ENCODE assay signal across 20 cellular contexts in the genomic region with DNA sequence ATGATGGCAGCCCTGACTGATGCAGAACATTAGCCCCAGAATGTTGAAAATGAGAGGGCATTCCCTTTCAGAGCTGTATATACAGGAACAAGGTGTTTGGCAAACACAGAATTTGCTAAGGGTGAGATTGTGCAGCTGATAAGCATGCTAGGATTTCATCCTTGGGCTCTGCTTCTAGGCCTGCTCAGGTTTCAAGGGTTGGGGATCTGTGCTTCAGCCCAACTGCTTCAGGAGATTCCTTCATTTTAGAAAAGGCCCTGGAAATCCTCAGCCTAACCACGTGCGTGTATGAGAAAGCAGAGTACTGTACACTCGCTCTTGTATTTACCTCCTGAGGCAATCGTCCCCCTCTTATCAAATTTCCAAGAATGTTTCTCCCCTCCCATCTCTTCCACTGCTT.
DNase-seq lines count a peak whose midpoint lies in the region; ATAC-seq and TF ChIP-seq lines count a peak whose summit lies in the region.
"Had no signal": no experiment of that assay in that cellular context is flagged by ENCODE, and none has a peak within 500 bp of the region (broad histone marks: within the 10 kb centered on the region; RNA-seq: fewer than 3 reads in every experiment).

No MANE protein-coding gene starts in this region.

- H3K4me3 ChIP-seq in Caco-2 (ENCODE audit: low read depth, low read length) (no peak overlapping the region), endodermal cell (ENCODE audit: low read length) (peak overlapping the region; percentile 41), spleen (no peak overlapping the region)
- H3K4me3 ChIP-seq: esophagus squamous epithelium, left ventricle myocardium inferior had no signal

- H3K27ac ChIP-seq in endodermal cell (ENCODE audit: low read depth, low read length) = no peak overlapping the region
- H3K27ac ChIP-seq in spleen = no peak overlapping the region
- H3K27ac ChIP-seq: esophagus squamous epithelium, left ventricle myocardium inferior had no signal

- TF ChIP-seq CTCF in Caco-2 (IDR thresholded peaks at IDR 0.05; ENCODE audit: insufficient read depth in 1 of 2, low read depth in 1 of 2, low read length in 1 of 2, severe bottlenecking in 1 of 2, unreplicated experiment in 1 of 2) (no peak), endodermal cell (conservative IDR thresholded peaks at IDR 0.05) (no peak), neural crest cell (conservative IDR thresholded peaks at IDR 0.05) (no peak), spleen (IDR thresholded peaks at IDR 0.05 in 8 of 11, conservative IDR thresholded peaks at IDR 0.05 in 3 of 11) (no peak)

- H3K9ac ChIP-seq in endodermal cell (ENCODE audit: extremely low read depth, low read length, poor library complexity, severe bottlenecking) = no peak overlapping the region

- no peaks in the 10 kb centered on the region for H3K9me3 Mint-ChIP-seq in Caco-2 (ENCODE audit: unreplicated experiment)
- no peaks in the 10 kb centered on the region for H3K9me3 Mint-ChIP-seq in endodermal cell
- peaks cover 6% of the 10 kb centered on the region for H3K9me3 Mint-ChIP-seq in neural crest cell
- peaks cover 3% of the 10 kb centered on the region for H3K9me3 Mint-ChIP-seq in stimulated activated effector memory CD8-positive, alpha-beta T cell treated with anti-CD3 and anti-CD28 coated beads, Interleukin-12 subunit alpha, Interleukin-12 subunit beta, amount 100 ng/mL, for 72 hours
- H3K9me3 Mint-ChIP-seq: activated naive CD4-positive, alpha-beta T cell treated with anti-CD3 and anti-CD28 coated beads, Interleukin-2, amount 50 U/mL, for 72 hours had no signal

- H3K27me3 Mint-ChIP-seq in Caco-2 (ENCODE audit: insufficient read depth, unreplicated experiment) (no peaks in the 10 kb centered on the region), endodermal cell (ENCODE audit: insufficient read depth) (peaks cover under 1% of the 10 kb centered on the region), neural crest cell (ENCODE audit: low read depth) (no peaks in the 10 kb centered on the region)

- peak; percentile 63 to 75 for DNase-seq in Caco-2
- peak; percentile 37 to 58 for DNase-seq in NCI-H187 (lab: John Stamatoyannopoulos, UW)
- DNase-seq in endodermal cell = peak; percentile 66
- no peak for DNase-seq in neural crest cell (ENCODE audit: low read depth, low spot score)
- no peak for DNase-seq in RPMI8226
- no peak for DNase-seq in spleen
- DNase-seq in stimulated activated effector memory CD8-positive, alpha-beta T cell treated with anti-CD3 and anti-CD28 coated beads, Interleukin-12 subunit alpha, Interleukin-12 subunit beta, amount 100 ng/mL, for 72 hours (ENCODE audit: low spot score in 2 of 2) = no peak
- DNase-seq: activated CD4-positive, alpha-beta T cell treated with anti-CD3 and anti-CD28 coated beads for 4 hours; C1 segment of cervical spinal cord; DMS153; effector memory CD4-positive, alpha-beta T cell; esophagus squamous epithelium; GF-D8; KBM-7; left ventricle myocardium inferior; MV-4-11; NCI-H1930 had no signal

- no peak for TF ChIP-seq POLR2A in spleen (IDR thresholded peaks at IDR 0.05)

- H3K9me3 ChIP-seq in Caco-2 = no peaks in the 10 kb centered on the region
- H3K9me3 ChIP-seq in endodermal cell (ENCODE audit: control insufficient read depth, low read length) = no peaks in the 10 kb centered on the region
- H3K9me3 ChIP-seq in spleen = no peaks in the 10 kb centered on the region
- H3K9me3 ChIP-seq: esophagus squamous epithelium, left ventricle myocardium inferior had no signal

- H3K4me3 Mint-ChIP-seq in Caco-2 (ENCODE audit: unreplicated experiment) (peak overlapping the region; percentile 41), endodermal cell (no peak overlapping the region), neural crest cell (no peak overlapping the region)
- H3K4me3 Mint-ChIP-seq in stimulated activated effector memory CD8-positive, alpha-beta T cell treated with anti-CD3 and anti-CD28 coated beads, Interleukin-12 subunit alpha, Interleukin-12 subunit beta, amount 100 ng/mL, for 72 hours = no peak overlapping the region

- peaks cover 23% of the 10 kb centered on the region for H3K4me1 Mint-ChIP-seq in Caco-2 (ENCODE audit: low read depth, unreplicated experiment)
- peaks cover 22% of the 10 kb centered on the region for H3K4me1 Mint-ChIP-seq in endodermal cell
- peaks cover 26% of the 10 kb centered on the region for H3K4me1 Mint-ChIP-seq in neural crest cell
- H3K4me1 Mint-ChIP-seq in stimulated activated effector memory CD8-positive, alpha-beta T cell treated with anti-CD3 and anti-CD28 coated beads, Interleukin-12 subunit alpha, Interleukin-12 subunit beta, amount 100 ng/mL, for 72 hours = no peaks in the 10 kb centered on the region

- no peaks in the 10 kb centered on the region for H3K27me3 ChIP-seq in Caco-2 (replicated peaks; ENCODE audit: control insufficient read depth, insufficient read depth, low read length)
- no peaks in the 10 kb centered on the region for H3K27me3 ChIP-seq in endodermal cell (ENCODE audit: control insufficient read depth, insufficient read depth, low read length, poor library complexity, severe bottlenecking)
- H3K27me3 ChIP-seq in spleen (replicated peaks in 1 of 7) = no peaks in the 10 kb centered on the region
- H3K27me3 ChIP-seq: esophagus squamous epithelium had no signal

- BruUV-seq in Caco-2 (replicated peaks; lab: Mats Ljungman, UMichigan) = no TSS peak

- WGBS in endodermal cell (ENCODE audit: insufficient coverage in 1 of 2, insufficient read length in 1 of 2), 2 experiments = 33 to 44% methylated on average over 4 of the region's 4 CpGs
- WGBS in spleen, 5 donors = 63 to 76% (median 71%) methylated on average over 4 of the region's 4 CpGs

- H3K36me3 Mint-ChIP-seq in Caco-2 (ENCODE audit: insufficient read depth, unreplicated experiment) = no peaks in the 10 kb centered on the region
- no peaks in the 10 kb centered on the region for H3K36me3 Mint-ChIP-seq in endodermal cell (ENCODE audit: low read depth)
- H3K36me3 Mint-ChIP-seq in neural crest cell (ENCODE audit: low read depth) = no peaks in the 10 kb centered on the region
- H3K36me3 Mint-ChIP-seq in stimulated activated effector memory CD8-positive, alpha-beta T cell treated with anti-CD3 and anti-CD28 coated beads, Interleukin-12 subunit alpha, Interleukin-12 subunit beta, amount 100 ng/mL, for 72 hours = no peaks in the 10 kb centered on the region
- H3K36me3 Mint-ChIP-seq: activated naive CD4-positive, alpha-beta T cell treated with anti-CD3 and anti-CD28 coated beads, Interleukin-2, amount 50 U/mL, for 72 hours had no signal

- intact Hi-C loops in Caco-2 (cut with micrococcal nuclease; ENCODE audit: unreplicated experiment) (loop anchor here (1.0 to 5.0 kb wide), 4 partner anchors 56 to 292 kb away; partner anchors contain the start of gene ARGLU1), spleen (cut with DNase I; ENCODE audit: low total_unique reads) (no loop called here)

- ATAC-seq in HG02798 (IDR thresholded peaks at IDR 0.05; ENCODE audit: poor library complexity, unreplicated experiment) = no peak
- ATAC-seq in stimulated activated effector memory CD8-positive, alpha-beta T cell treated with anti-CD3 and anti-CD28 coated beads, Interleukin-12 subunit alpha, Interleukin-12 subunit beta, amount 100 ng/mL, for 72 hours = no peak
- ATAC-seq: activated naive CD4-positive, alpha-beta T cell treated with anti-CD3 and anti-CD28 coated beads, Interleukin-2, amount 50 U/mL, for 72 hours; Right ventricle myocardium inferior had no signal

- H3K36me3 ChIP-seq in Caco-2 (ENCODE audit: control insufficient read depth, insufficient read depth, low read length) = no peaks in the 10 kb centered on the region; the same call in 1 of the 2 replicates
- H3K36me3 ChIP-seq in endodermal cell (ENCODE audit: control insufficient read depth, insufficient read depth, low read length) = no peaks in the 10 kb centered on the region
- no peaks in the 10 kb centered on the region for H3K36me3 ChIP-seq in spleen
- H3K36me3 ChIP-seq: esophagus squamous epithelium, left ventricle myocardium inferior had no signal

- CTCF ChIA-PET in Caco-2 (lab: Charles Lee) = interaction anchor here (0.6 kb wide), 1 partner anchor 241 kb away, joined by 4 read pairs; no protein-coding TSS in a partner anchor

- POLR2A ChIA-PET in Caco-2 (lab: Charles Lee) = no interaction called here

- H3K27ac Mint-ChIP-seq in Caco-2 (ENCODE audit: unreplicated experiment) (peak overlapping the region; percentile 80), endodermal cell (peak overlapping the region; percentile 44), neural crest cell (ENCODE audit: unreplicated experiment) (peak overlapping the region; percentile 73)
- no peak overlapping the region for H3K27ac Mint-ChIP-seq in stimulated activated effector memory CD8-positive, alpha-beta T cell treated with anti-CD3 and anti-CD28 coated beads, Interleukin-12 subunit alpha, Interleukin-12 subunit beta, amount 100 ng/mL, for 72 hours
- H3K27ac Mint-ChIP-seq: activated naive CD4-positive, alpha-beta T cell treated with anti-CD3 and anti-CD28 coated beads, Interleukin-2, amount 50 U/mL, for 72 hours had no signal

- H3K4me1 ChIP-seq in Caco-2 (peaks cover 44% of the 10 kb centered on the region), endodermal cell (ENCODE audit: control insufficient read depth, insufficient read depth, low read length) (peaks cover 8% of the 10 kb centered on the region), spleen (no peaks in the 10 kb centered on the region)
- H3K4me1 ChIP-seq: left ventricle myocardium inferior had no signal

Comparison
In these comparisons a context has a peak if more than half of its experiments do, and no peak if none do; other contexts are left out.
1. DNase-seq: peak in Caco-2 (2 of 2), NCI-H187 (2 of 2) and endodermal cell (single experiment); none in neural crest cell (single experiment), RPMI8226 (single experiment), spleen (single experiment) and stimulated activated effector memory CD8-positive, alpha-beta T cell treated with anti-CD3 and anti-CD28 coated beads, Interleukin-12 subunit alpha, Interleukin-12 subunit beta, amount 100 ng/mL, for 72 hours (0 of 2).